ENCODE assay signal across 22 cellular contexts in the genomic region with DNA sequence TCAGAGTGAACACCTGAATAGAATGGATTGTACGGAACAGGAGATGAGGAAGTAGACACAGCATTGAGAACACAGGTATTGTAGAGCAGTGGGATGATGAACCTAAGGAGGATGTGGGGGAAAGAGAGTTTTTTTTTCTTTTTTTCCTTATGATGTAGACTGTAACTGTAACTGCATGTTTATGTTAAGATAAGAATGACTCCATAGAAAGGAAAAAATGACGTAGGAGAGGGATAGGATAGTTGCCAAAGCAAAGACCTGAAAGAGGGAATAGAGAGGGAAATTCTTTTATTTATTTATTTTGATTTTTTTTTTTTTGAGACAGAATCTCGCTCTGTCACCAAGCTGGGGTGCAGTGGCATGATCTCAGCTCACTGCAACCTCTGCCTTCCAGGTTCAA. TPM values are rescaled to one million over a fixed set of nuclear protein-coding genes. Genes with fewer than 3 reads are reported as not detected.
DNase-seq lines count a peak whose midpoint lies in the region; ATAC-seq, FAIRE-seq and TF ChIP-seq lines count a peak whose summit lies in the region.
"Had no signal": no experiment of that assay in that cellular context is flagged by ENCODE, and none has a peak within 500 bp of the region (broad histone marks: within the 10 kb centered on the region; RNA-seq: fewer than 3 reads in every experiment).

No MANE protein-coding gene starts in this region.

- TF ChIP-seq CTCF in HepG2 (CRISPR knock-in tag; IDR thresholded peaks at IDR 0.05), result no peak
- no peak for TF ChIP-seq CTCF in right lobe of liver (IDR thresholded peaks at IDR 0.05)
- TF ChIP-seq CTCF in fibroblast of pulmonary artery (IDR thresholded peaks at IDR 0.05; ENCODE audit: low read length, missing control alignments), result no peak
- no peak for TF ChIP-seq CTCF in upper lobe of left lung (IDR thresholded peaks at IDR 0.05)

- intact Hi-C loops in HepG2 (cut with micrococcal nuclease; ENCODE audit: unreplicated experiment), result no loop called here
- intact Hi-C loops in right lobe of liver (cut with DNase I), result no loop called here

- H3K36me3 ChIP-seq in HepG2 (replicated peaks in 1 of 2; ENCODE audit: control insufficient read depth in 1 of 2, insufficient read depth in 2 of 2, low read length in 2 of 2) (no peaks in the 10 kb centered on the region), right lobe of liver (no peaks in the 10 kb centered on the region), upper lobe of left lung (peaks cover 0 to 12% (median 5%) of the 10 kb centered on the region in 4 donors)

- H3K9me3 ChIP-seq in HepG2 (ENCODE audit: low read length), result no peaks in the 10 kb centered on the region
- H3K9me3 ChIP-seq in right lobe of liver, result no peaks in the 10 kb centered on the region
- H3K9me3 ChIP-seq in upper lobe of left lung, result no peaks in the 10 kb centered on the region
- H3K9me3 ChIP-seq: BLaER1 treated with 17β-estradiol and CSF1 and Interleukin-3, amounts not matched to agents 10 nM and 100 nM had no signal

- H4K20me1 ChIP-seq in HepG2 (ENCODE audit: insufficient read depth, low read length), result no peaks in the 10 kb centered on the region
- H4K20me1 ChIP-seq: BLaER1 treated with 17β-estradiol and CSF1 and Interleukin-3, amounts not matched to agents 10 nM and 100 nM had no signal

- H3K4me3 ChIP-seq in HepG2 (replicated peaks in 1 of 3; ENCODE audit: insufficient read depth in 1 of 3, low read depth in 2 of 3, low read length in 3 of 3) (no peak overlapping the region), right lobe of liver (no peak overlapping the region), fibroblast of pulmonary artery (replicated peaks; ENCODE audit: low read depth, low read length) (no peak overlapping the region), upper lobe of left lung (no peak overlapping the region)
- H3K4me3 ChIP-seq: BLaER1 treated with 17β-estradiol and CSF1 and Interleukin-3, amounts not matched to agents 10 nM and 100 nM; GM12878; GM23248 had no signal

- no peak for TF ChIP-seq POLR2A in HepG2 (IDR thresholded peaks at IDR 0.05; ENCODE audit: insufficient read depth in 1 of 2, low read depth in 2 of 2, low read length in 2 of 2)
- no peak for TF ChIP-seq POLR2A in right lobe of liver (IDR thresholded peaks at IDR 0.05)
- no peak for TF ChIP-seq POLR2A in upper lobe of left lung (IDR thresholded peaks at IDR 0.05)

- H3K27ac ChIP-seq in HepG2 (ENCODE audit: extremely low read length, insufficient read depth, low read length), result no peak overlapping the region
- no peak overlapping the region for H3K27ac ChIP-seq in right lobe of liver
- no peak overlapping the region for H3K27ac ChIP-seq in upper lobe of left lung
- H3K27ac ChIP-seq: 22Rv1; BLaER1 treated with 17β-estradiol and CSF1 and Interleukin-3, amounts not matched to agents 10 nM and 100 nM; GM23248 had no signal

- TF ChIP-seq EP300 in HepG2 (IDR thresholded peaks at IDR 0.05; ENCODE audit: low read depth in 2 of 2, low read length in 2 of 2) (no peak), HepG2 (CRISPR knock-in tag; IDR thresholded peaks at IDR 0.05; ENCODE audit: borderline replicate concordance) (no peak), upper lobe of left lung (IDR thresholded peaks at IDR 0.05) (no peak)

- in situ Hi-C loops in HepG2 (cut with HindIII; ENCODE audit: extremely low pct_ligation_motif_present, low pct_unique_long_range_greater_than_20kb), result no loop called here

- no peak for DNase-seq in HepG2 (ENCODE audit: low spot score)
- DNase-seq in right lobe of liver, result no peak
- DNase-seq in amniotic epithelial cell (ENCODE audit: low read depth), result peak; percentile 20
- peak; percentile 58 for DNase-seq in fibroblast of pulmonary artery (ENCODE audit: low read depth)
- DNase-seq in mucosa of gallbladder (ENCODE audit: low spot score), result no peak
- no peak for DNase-seq in SHP77 (lab: John Stamatoyannopoulos, UW)
- DNase-seq in upper lobe of left lung, result no peak
- DNase-seq: CD4-positive, CD25-positive, alpha-beta regulatory T cell; CD8-positive, alpha-beta memory T cell; COR-L47; DMS 273 treated with DMSO at 0.1 percent for 48 hours; DMS53; DND-41; EL; GM23248; H7; KBM-7 had no signal

- H3K4me2 ChIP-seq in HepG2 (ENCODE audit: low read depth, low read length), result no peak overlapping the region
- H3K4me2 ChIP-seq: BLaER1 treated with 17β-estradiol and CSF1 and Interleukin-3, amounts not matched to agents 10 nM and 100 nM had no signal

- 11% methylated on average over 3 of the region's 3 CpGs for WGBS in HepG2 (ENCODE audit: low lambda C conversion rate)
- 68% methylated on average over 3 of the region's 3 CpGs for WGBS in right lobe of liver (ENCODE audit: insufficient coverage, low coverage, low lambda C conversion rate, missing lambda C conversion rate)
- WGBS in upper lobe of left lung, 2 donors, result 85 to 91% methylated on average over 3 of the region's 3 CpGs

- ATAC-seq in HepG2 (no peak), right lobe of liver (no peak), upper lobe of left lung (ENCODE audit: low FRiP score in 2 of 2) (no peak)
- ATAC-seq: GM12878, HCT116 had no signal

- no TSS peak for BruUV-seq in HepG2 (replicated peaks; lab: Mats Ljungman, UMichigan)

- CTCF ChIA-PET in HepG2 (lab: Yijun Ruan, JAX; ENCODE audit: low intra/inter-chr PET ratio, low total read pairs), result no interaction called here

- no peak for FAIRE-seq in HepG2 (lab: Jason Lieb, UNC)
- FAIRE-seq: GM12878, GM19239 had no signal

- no peak overlapping the region for H2AFZ ChIP-seq in HepG2 (ENCODE audit: low read length)
- H2AFZ ChIP-seq: GM23248 had no signal

- TF ChIP-seq RAD21 in HepG2 (CRISPR knock-in tag; IDR thresholded peaks at IDR 0.05), result no peak

- no peak overlapping the region for H3K9ac ChIP-seq in HepG2 (ENCODE audit: insufficient read depth, low read depth, low read length)
- H3K9ac ChIP-seq: BLaER1 treated with 17β-estradiol and CSF1 and Interleukin-3, amounts not matched to agents 10 nM and 100 nM; GM23248 had no signal

- peaks cover 1 to 12% of the 10 kb centered on the region in 2 experiments; a peak in 2 of 5 replicates for H3K27me3 ChIP-seq in HepG2 (ENCODE audit: control insufficient read depth in 1 of 2, insufficient read depth in 2 of 2, low read length in 2 of 2)
- no peaks in the 10 kb centered on the region for H3K27me3 ChIP-seq in right lobe of liver
- H3K27me3 ChIP-seq in upper lobe of left lung, result no peaks in the 10 kb centered on the region
- H3K27me3 ChIP-seq: BLaER1 treated with 17β-estradiol and CSF1 and Interleukin-3, amounts not matched to agents 10 nM and 100 nM had no signal

- POLR2A ChIA-PET in HepG2 (lab: Yijun Ruan, JAX), result no interaction called here

- H3K4me1 ChIP-seq in HepG2 (ENCODE audit: insufficient read depth, low read length), result no peaks in the 10 kb centered on the region
- H3K4me1 ChIP-seq in right lobe of liver, result peaks cover 0 to 11% (median 4%) of the 10 kb centered on the region in 4 donors
- H3K4me1 ChIP-seq in upper lobe of left lung, result no peaks in the 10 kb centered on the region
- H3K4me1 ChIP-seq: BLaER1 treated with 17β-estradiol and CSF1 and Interleukin-3, amounts not matched to agents 10 nM and 100 nM had no signal

- no peaks in the 10 kb centered on the region for H3K79me2 ChIP-seq in HepG2 (ENCODE audit: insufficient read depth, low read length)

TF ChIP-seq in HepG2, 621 proteins besides CTCF, POLR2A, EP300 and RAD21:
- TF ChIP-seq FIP1L1 (IDR thresholded peaks at IDR 0.05; ENCODE audit: borderline replicate concordance, insufficient read depth, low read depth, low read length) (no peak), CREB1 (IDR thresholded peaks at IDR 0.05) (0 out of 2 replicates have a peak, but pooled peaks have one; percentile 20), CREB1 (CRISPR knock-in tag; IDR thresholded peaks at IDR 0.05) (no peak), ZNF747 (CRISPR knock-in tag; IDR thresholded peaks at IDR 0.05; ENCODE audit: borderline replicate concordance) (no peak), ZNF282 (IDR thresholded peaks at IDR 0.05; ENCODE audit: partially characterized antibody) (no peak)

RNA-seq across cellular contexts. Expression of gene APH1B, which starts 33.2 kb away (rescaled TPM):
- 0.67 and 1.00 TPM in 2 replicates for total RNA-seq in HepG2 (2016; rRNA removed; fragmentation: Illumina TruSeq; extraction: Trizol)
- total RNA-seq in HepG2 (2016; cell fraction: cytosol; rRNA removed; fragmentation: Illumina TruSeq; extraction: Trizol; ENCODE audit: low read depth), result 0.61 and 0.62 TPM in 2 replicates
- total RNA-seq in HepG2 (2016; cell fraction: insoluble cytoplasmic fraction; rRNA removed; fragmentation: Illumina TruSeq; extraction: Trizol), result 0.58 and 2.0 TPM in 2 replicates
- 0.21 and 0.59 TPM in 2 replicates for total RNA-seq in HepG2 (2016; cell fraction: membrane; rRNA removed; fragmentation: Illumina TruSeq; extraction: Trizol)
- 1.5 and 2.3 TPM in 2 replicates for total RNA-seq in HepG2 (2016; cell fraction: nucleus; rRNA removed; fragmentation: Illumina TruSeq; extraction: Trizol)
- 0.45 and 0.72 TPM in 2 replicates for polyA plus RNA-seq in HepG2 (2011; rRNA removed)
- polyA plus RNA-seq in HepG2 (2011; cell fraction: cytosol; rRNA removed), result 0.43 and 0.46 TPM in 2 replicates
- 0.97 and 1.0 TPM in 2 replicates for polyA plus RNA-seq in HepG2 (2011; cell fraction: nucleus; rRNA removed)
- 1.4 and 2.6 TPM in 2 replicates for polyA plus RNA-seq in HepG2 (2012)
- polyA plus RNA-seq in HepG2 (2016; cell fraction: cytosol; fragmentation: Illumina TruSeq; extraction: Trizol; ENCODE audit: low read depth), result 0.47 and 0.48 TPM in 2 replicates
- 0.56 and 0.86 TPM in 2 replicates for polyA plus RNA-seq in HepG2 (2016; cell fraction: insoluble cytoplasmic fraction; fragmentation: Illumina TruSeq; extraction: Trizol; ENCODE audit: low read depth)
- 0.24 and 0.55 TPM in 2 replicates for polyA plus RNA-seq in HepG2 (2016; cell fraction: membrane; fragmentation: Illumina TruSeq; extraction: Trizol; ENCODE audit: low read depth)
- polyA plus RNA-seq in HepG2 (2016; cell fraction: nucleus; fragmentation: Illumina TruSeq; extraction: Trizol; ENCODE audit: insufficient read depth, low read depth), result 3.0 and 3.3 TPM in 2 replicates
- 0.23 and 0.82 TPM in 2 replicates for polyA minus RNA-seq in HepG2 (2011; rRNA and poly(A)+ RNA removed; ENCODE audit: low replicate concordance)
- polyA minus RNA-seq in HepG2 (2011; cell fraction: cytosol; rRNA and poly(A)+ RNA removed), result 0.89 and 1.3 TPM in 2 replicates
- polyA minus RNA-seq in HepG2 (2011; cell fraction: nucleus; rRNA and poly(A)+ RNA removed), result 2.3 and 4.4 TPM in 2 replicates
- total RNA-seq in right lobe of liver, result 1 to 10 TPM; 2.2 to 7.4 (median 4.7) TPM
- 28.1 TPM for total RNA-seq in mucosa of gallbladder
- total RNA-seq in upper lobe of left lung, result 10 to 100 TPM in 4 of 6 donors, 1 to 10 TPM in 2; 4.9 to 28.9 (median 12.4) TPM

Comparison
In these comparisons a context has a peak if more than half of its experiments do, and no peak if none do; other contexts are left out.
1. DNase-seq: peak in amniotic epithelial cell (single experiment) and fibroblast of pulmonary artery (single experiment); none in HepG2 (single experiment), right lobe of liver (0 of 3), mucosa of gallbladder (single experiment), SHP77 (0 of 2) and upper lobe of left lung (0 of 2).